Comparison of ENCODE assay signal across 12 cellular contexts in the genomic region with DNA sequence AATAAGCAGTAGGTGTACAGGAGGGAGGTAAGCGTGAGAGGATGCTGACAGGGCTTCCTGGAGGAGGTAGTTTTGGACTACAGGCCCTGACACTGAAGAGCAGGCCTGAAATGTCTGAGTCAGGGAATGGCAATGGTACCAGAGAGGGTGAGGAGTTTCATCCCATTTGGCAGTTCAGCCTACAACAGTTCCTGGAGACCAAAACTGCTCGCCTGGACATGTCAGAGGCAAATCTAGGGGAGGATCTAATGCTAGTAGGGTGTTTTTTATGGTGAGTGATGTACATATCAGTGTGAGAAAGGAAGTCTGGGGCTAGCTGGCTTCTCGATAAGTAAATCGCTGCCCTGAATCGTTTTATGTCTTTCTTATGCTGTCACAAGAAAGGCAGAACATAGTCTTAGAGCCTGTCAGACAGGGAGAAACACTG. TPM values are rescaled to one million over a fixed set of nuclear protein-coding genes. Genes with fewer than 3 reads are reported as not detected.
DNase-seq lines count a peak whose midpoint lies in the region; ATAC-seq and TF ChIP-seq lines count a peak whose summit lies in the region.
"Had no signal": no experiment of that assay in that cellular context is flagged by ENCODE, and none has a peak within 500 bp of the region (broad histone marks: within the 10 kb centered on the region; RNA-seq: fewer than 3 reads in every experiment).

No MANE protein-coding gene starts in this region.

- H3K9me3 ChIP-seq in colonic mucosa: no peaks in the 10 kb centered on the region
- no peaks in the 10 kb centered on the region for H3K9me3 ChIP-seq in esophagus muscularis mucosa
- no peaks in the 10 kb centered on the region for H3K9me3 ChIP-seq in hepatocyte (ENCODE audit: low read depth)

- DNase-seq in GDM1 (lab: John Stamatoyannopoulos, UW) (peak; percentile 67), T-cell (no peak), colonic mucosa (no peak), neural crest cell (ENCODE audit: low read depth, low spot score) (no peak), putamen (ENCODE audit: low spot score) (no peak), NCI-H1048 (lab: John Stamatoyannopoulos, UW) (no peak), esophagus muscularis mucosa (ENCODE audit: extremely low spot score) (no peak), hepatocyte (ENCODE audit: low spot score) (no peak)
- DNase-seq: activated CD8-positive, alpha-beta memory T cell treated with anti-CD3 and anti-CD28 coated beads, Interleukin-2, amount 50 U/mL, for 48 hours; COR-L47; left cardiac atrium; SW 1271 had no signal

- H3K4me3 Mint-ChIP-seq in T-cell: peak overlapping the region in 2 of 3 donors; percentile 17 to 62
- no peak overlapping the region for H3K4me3 Mint-ChIP-seq in neural crest cell

- no peak for TF ChIP-seq EP300 in esophagus muscularis mucosa (IDR thresholded peaks at IDR 0.05)

- no peaks in the 10 kb centered on the region for H3K9me3 Mint-ChIP-seq in T-cell
- no peaks in the 10 kb centered on the region for H3K9me3 Mint-ChIP-seq in neural crest cell

- no peaks in the 10 kb centered on the region for H3K79me2 ChIP-seq in hepatocyte

- peak; percentile 65 to 80 (median 76) for ATAC-seq in T-cell (replicated peaks in 1 of 4)
- ATAC-seq: left cardiac atrium had no signal

- no peaks in the 10 kb centered on the region for H3K27me3 Mint-ChIP-seq in T-cell
- no peaks in the 10 kb centered on the region for H3K27me3 Mint-ChIP-seq in neural crest cell (ENCODE audit: low read depth)

- H3K27ac Mint-ChIP-seq in T-cell: peak overlapping the region; percentile 89 to 93
- peak overlapping the region; percentile 21 for H3K27ac Mint-ChIP-seq in neural crest cell (ENCODE audit: unreplicated experiment)

- no peak overlapping the region for H2AFZ ChIP-seq in hepatocyte

- WGBS in esophagus muscularis mucosa: 83% methylated on average over 5 of the region's 5 CpGs
- WGBS in hepatocyte (ENCODE audit: low lambda C conversion rate, missing lambda C conversion rate): 95% methylated on average over 5 of the region's 5 CpGs

- TF ChIP-seq CTCF in colonic mucosa (IDR thresholded peaks at IDR 0.05) (no peak), neural crest cell (conservative IDR thresholded peaks at IDR 0.05) (no peak), esophagus muscularis mucosa (IDR thresholded peaks at IDR 0.05) (no peak), hepatocyte (IDR thresholded peaks at IDR 0.05; ENCODE audit: poor library complexity) (no peak)

- H3K9me2 ChIP-seq in hepatocyte (replicated peaks; ENCODE audit: insufficient read depth): no peaks in the 10 kb centered on the region

- POLR2A ChIA-PET in T-cell (lab: Charles Lee): interaction anchor here in 1 of 2 donors (0.6 kb wide), 1 partner anchor 213 kb away, joined by 6 read pairs; no protein-coding TSS in a partner anchor

- peaks cover 31 to 46% (median 36%) of the 10 kb centered on the region in 3 donors for H3K4me1 Mint-ChIP-seq in T-cell
- H3K4me1 Mint-ChIP-seq in neural crest cell: no peaks in the 10 kb centered on the region

- intact Hi-C loops in colonic mucosa (cut with DNase I): no loop called here
- intact Hi-C loops in esophagus muscularis mucosa (cut with DNase I): no loop called here

- no peak overlapping the region for H3K4me2 ChIP-seq in hepatocyte

- H3K27ac ChIP-seq in colonic mucosa: peak overlapping the region; percentile 84
- peak overlapping the region in 1 of 4 donors; percentile 13 for H3K27ac ChIP-seq in esophagus muscularis mucosa (replicated peaks in 1 of 4)
- no peak overlapping the region for H3K27ac ChIP-seq in hepatocyte

- H4K20me1 ChIP-seq in hepatocyte (ENCODE audit: insufficient read depth, poor library complexity, severe bottlenecking): no peaks in the 10 kb centered on the region

- no peak for TF ChIP-seq POLR2A in esophagus muscularis mucosa (IDR thresholded peaks at IDR 0.05; ENCODE audit: low read depth)

- H3K36me3 Mint-ChIP-seq in T-cell: no peaks in the 10 kb centered on the region
- no peaks in the 10 kb centered on the region for H3K36me3 Mint-ChIP-seq in neural crest cell (ENCODE audit: low read depth)

- H3K36me3 ChIP-seq in colonic mucosa (no peaks in the 10 kb centered on the region), esophagus muscularis mucosa (no peaks in the 10 kb centered on the region), hepatocyte (replicated peaks; ENCODE audit: insufficient read depth, low read depth) (no peaks in the 10 kb centered on the region)

- peak overlapping the region in 1 of 2 donors; percentile 52 for H3K9ac ChIP-seq in colonic mucosa (ENCODE audit: low read depth in 2 of 2, low read length in 2 of 2)

- H3K27me3 ChIP-seq in colonic mucosa (no peaks in the 10 kb centered on the region), esophagus muscularis mucosa (no peaks in the 10 kb centered on the region), hepatocyte (no peaks in the 10 kb centered on the region)

- H3K4me1 ChIP-seq in colonic mucosa: peaks cover 14% of the 10 kb centered on the region
- peaks cover 7 to 13% (median 10%) of the 10 kb centered on the region in 4 donors for H3K4me1 ChIP-seq in esophagus muscularis mucosa
- no peaks in the 10 kb centered on the region for H3K4me1 ChIP-seq in hepatocyte (ENCODE audit: insufficient read depth)

- no peak overlapping the region for H3K4me3 ChIP-seq in colonic mucosa
- H3K4me3 ChIP-seq in esophagus muscularis mucosa: no peak overlapping the region
- H3K4me3 ChIP-seq in hepatocyte: no peak overlapping the region

- CTCF ChIA-PET in T-cell (lab: Charles Lee): interaction anchor here (0.6 to 1.0 kb wide), 3 partner anchors 59 to 508 kb away, joined by 3 to 9 read pairs (median 4); no protein-coding TSS in a partner anchor

RNA-seq across cellular contexts. Expression of gene TNFSF10, which starts 13.8 kb away (rescaled TPM):
- total RNA-seq in T-cell (10 to 100 TPM; 22.3 to 49.7 (median 35.8) TPM), colonic mucosa (100 to 1,000 TPM in 1 of 2 donors, 10 to 100 TPM in 1; 57.2 to 118 TPM), neural crest cell (not detected in 2 replicates), esophagus muscularis mucosa (10 to 100 TPM; 23.3 to 31.4 (median 27.7) TPM), hepatocyte (21.3 and 21.9 TPM in 2 replicates)
- polyA plus RNA-seq in hepatocyte: 12.7 and 13.0 TPM in 2 replicates

Comparison
In these comparisons a context has a peak if more than half of its experiments do, and no peak if none do; other contexts are left out.
1. RNA of gene TNFSF10, which starts 13.8 kb away (total RNA-seq): 57.2 to 118 TPM in colonic mucosa, 22.3 to 49.7 TPM in T-cell, 23.3 to 31.4 TPM in esophagus muscularis mucosa and 21.3 to 21.9 TPM in hepatocyte; not detected in neural crest cell; every median in the first group is over 10 times any median in the second.